ENCODE assay signal across 39 cellular contexts in genomic region chr10:61323757-61324156, GRCh38.
"Had no signal": no experiment of that assay in that cellular context is flagged by ENCODE, and none has a peak within 500 bp of the region (broad histone marks: within the 10 kb centered on the region; RNA-seq: fewer than 3 reads in every experiment).

No MANE protein-coding gene starts in this region.

- H3K27ac Mint-ChIP-seq: activated naive CD4-positive, alpha-beta T cell treated with anti-CD3 and anti-CD28 coated beads for 36 hours; activated naive CD4-positive, alpha-beta T cell treated with anti-CD3 and anti-CD28 coated beads, Interleukin-2, amount 10 ng/mL, durations not matched to agents 7 days and 5 days; activated naive CD4-positive, alpha-beta T cell treated with anti-CD3 and anti-CD28 coated beads, Interleukin-2, amount 50 U/mL, for 24 hours; activated naive CD4-positive, alpha-beta T cell treated with anti-CD3 and anti-CD28 coated beads, Interleukin-2, amount 50 U/mL, for 72 hours; activated naive CD8-positive, alpha-beta T cell; activated naive CD8-positive, alpha-beta T cell treated with anti-CD3 and anti-CD28 coated beads for 36 hours; activated naive CD8-positive, alpha-beta T cell treated with anti-CD3 and anti-CD28 coated beads, Interleukin-2, amount 10 ng/mL, durations not matched to agents 7 days and 5 days; activated naive CD8-positive, alpha-beta T cell treated with anti-CD3 and anti-CD28 coated beads, Interleukin-2, amount 50 U/mL, for 24 hours; activated T-cell treated with anti-CD3 and anti-CD28 coated beads, Interleukin-2, amount 50 U/mL, for 24 hours; activated T-cell treated with anti-CD3 and anti-CD28 coated beads, Interleukin-2, amount 50 U/mL, for 72 hours; activated T-helper 1 cell treated with anti-CD3 and anti-CD28 coated beads, Interleukin-12 subunit alpha, Interleukin-12 subunit beta, Interleukin-2, Interleukin-4 antibody, amounts not matched to agents 30 ng/mL and 10 ng/mL and 1 ng/mL, durations not matched to agents 14 hours and 24 hours and 36 hours; activated T-helper 17 cell treated with anti-CD3 and anti-CD28 coated beads, Interleukin-2, amount 50 U/mL, for 72 hours; activated T-helper 2 cell treated with anti-CD3 and anti-CD28 coated beads, Interferon-gamma antibody, Interleukin-2, Interleukin-4, amounts not matched to agents 10 μg/mL and 5 μg/mL and 100 μg/mL, durations not matched to agents 14 hours and 24 hours and 36 hours; brain had no signal

- H3K4me1 ChIP-seq: ascending aorta, body of pancreas, breast epithelium had no signal

- DNase-seq: activated effector memory CD4-positive, alpha-beta T cell treated with anti-CD3 and anti-CD28 coated beads, Interleukin-2, amount 50 U/mL, for 16 hours; activated effector memory CD4-positive, alpha-beta T cell treated with Interleukin-2 at 50 U/mL for 16 hours; activated gamma-delta T cell; activated gamma-delta T cell treated with Interleukin-2 at 50 U/mL for 16 hours; activated naive CD4-positive, alpha-beta T cell; activated naive CD4-positive, alpha-beta T cell treated with anti-CD3 and anti-CD28 coated beads for 36 hours; activated naive CD4-positive, alpha-beta T cell treated with anti-CD3 and anti-CD28 coated beads, Interleukin-2, amount 10 ng/mL, durations not matched to agents 7 days and 5 days; activated naive CD4-positive, alpha-beta T cell treated with anti-CD3 and anti-CD28 coated beads, Interleukin-2, amount 50 U/mL, for 16 hours; activated naive CD4-positive, alpha-beta T cell treated with Interleukin-2 at 50 U/mL for 16 hours; activated naive CD8-positive, alpha-beta T cell treated with anti-CD3 and anti-CD28 coated beads for 36 hours; activated naive CD8-positive, alpha-beta T cell treated with anti-CD3 and anti-CD28 coated beads, Interleukin-2, amount 10 ng/mL, durations not matched to agents 7 days and 5 days; activated naive CD8-positive, alpha-beta T cell treated with anti-CD3 and anti-CD28 coated beads, Interleukin-2, amount 50 U/mL, for 24 hours; activated T-cell treated with anti-CD3 and anti-CD28 coated beads, Interleukin-2, amount 50 U/mL, for 24 hours; activated T-cell treated with anti-CD3 and anti-CD28 coated beads, Interleukin-2, amount 50 U/mL, for 4 hours; activated T-cell treated with anti-CD3 and anti-CD28 coated beads, Interleukin-2, amount 50 U/mL, for 48 hours; activated T-cell treated with anti-CD3 and anti-CD28 coated beads, Interleukin-2, amount 50 U/mL, for 72 hours; adrenal gland; amniotic stem cell; amygdala; anterior cingulate cortex; aorta; body of pancreas; brain microvascular endothelial cell; caudate nucleus; central memory CD4-positive, alpha-beta T cell; cerebellar nuclear complex had no signal

- ATAC-seq: activated naive CD4-positive, alpha-beta T cell treated with anti-CD3 and anti-CD28 coated beads, Interleukin-2, amount 50 U/mL, for 72 hours; activated naive CD8-positive, alpha-beta T cell treated with anti-CD3 and anti-CD28 coated beads, Interleukin-2, amount 50 U/mL, for 24 hours; activated T-cell treated with anti-CD3 and anti-CD28 coated beads, Interleukin-2, amount 50 U/mL, for 4 hours; activated T-cell treated with anti-CD3 and anti-CD28 coated beads, Interleukin-2, amount 50 U/mL, for 72 hours; activated T-helper 17 cell treated with anti-CD3 and anti-CD28 coated beads, Interleukin-2, amount 50 U/mL, for 72 hours; body of pancreas had no signal

- H3K27ac ChIP-seq: adrenal gland, ascending aorta, body of pancreas, brain microvascular endothelial cell, breast epithelium, cardiac muscle cell had no signal

- FAIRE-seq: astrocyte, bronchial epithelial cell had no signal

- H3K27me3 ChIP-seq: adrenal gland, ascending aorta, body of pancreas, brain microvascular endothelial cell, breast epithelium, cardiac muscle cell had no signal

- H3K4me3 ChIP-seq: adrenal gland, ascending aorta, body of pancreas, breast epithelium, cardiac muscle cell had no signal

- H3K9me3 ChIP-seq: adrenal gland, ascending aorta, body of pancreas, breast epithelium had no signal

- H3K36me3 Mint-ChIP-seq: activated naive CD4-positive, alpha-beta T cell treated with anti-CD3 and anti-CD28 coated beads, Interleukin-2, amount 10 ng/mL, durations not matched to agents 7 days and 5 days; activated naive CD4-positive, alpha-beta T cell treated with anti-CD3 and anti-CD28 coated beads, Interleukin-2, amount 50 U/mL, for 24 hours; activated naive CD4-positive, alpha-beta T cell treated with anti-CD3 and anti-CD28 coated beads, Interleukin-2, amount 50 U/mL, for 72 hours; activated naive CD8-positive, alpha-beta T cell treated with anti-CD3 and anti-CD28 coated beads for 36 hours; activated naive CD8-positive, alpha-beta T cell treated with anti-CD3 and anti-CD28 coated beads, Interleukin-2, amount 10 ng/mL, durations not matched to agents 7 days and 5 days; brain had no signal

- H3K36me3 ChIP-seq: adrenal gland, ascending aorta, brain microvascular endothelial cell, breast epithelium, cardiac muscle cell had no signal

- H3K4me1 Mint-ChIP-seq: activated naive CD4-positive, alpha-beta T cell treated with anti-CD3 and anti-CD28 coated beads, Interleukin-2, amount 10 ng/mL, durations not matched to agents 7 days and 5 days; activated naive CD4-positive, alpha-beta T cell treated with anti-CD3 and anti-CD28 coated beads, Interleukin-2, amount 50 U/mL, for 24 hours; activated naive CD8-positive, alpha-beta T cell treated with anti-CD3 and anti-CD28 coated beads for 36 hours; activated naive CD8-positive, alpha-beta T cell treated with anti-CD3 and anti-CD28 coated beads, Interleukin-2, amount 10 ng/mL, durations not matched to agents 7 days and 5 days; activated naive CD8-positive, alpha-beta T cell treated with anti-CD3 and anti-CD28 coated beads, Interleukin-2, amount 50 U/mL, for 24 hours; activated T-helper 17 cell treated with anti-CD3 and anti-CD28 coated beads, Interleukin-2, amount 50 U/mL, for 72 hours; central memory CD8-positive, alpha-beta T cell had no signal

- H3K4me3 Mint-ChIP-seq: activated naive CD4-positive, alpha-beta T cell treated with anti-CD3 and anti-CD28 coated beads for 36 hours; activated naive CD4-positive, alpha-beta T cell treated with anti-CD3 and anti-CD28 coated beads, Interleukin-2, amount 10 ng/mL, durations not matched to agents 7 days and 5 days; activated naive CD4-positive, alpha-beta T cell treated with anti-CD3 and anti-CD28 coated beads, Interleukin-2, amount 50 U/mL, for 24 hours; activated naive CD8-positive, alpha-beta T cell; activated naive CD8-positive, alpha-beta T cell treated with anti-CD3 and anti-CD28 coated beads for 36 hours; activated naive CD8-positive, alpha-beta T cell treated with anti-CD3 and anti-CD28 coated beads, Interleukin-2, amount 10 ng/mL, durations not matched to agents 7 days and 5 days; activated naive CD8-positive, alpha-beta T cell treated with anti-CD3 and anti-CD28 coated beads, Interleukin-2, amount 50 U/mL, for 24 hours; activated T-cell treated with anti-CD3 and anti-CD28 coated beads, Interleukin-2, amount 50 U/mL, for 24 hours; activated T-cell treated with anti-CD3 and anti-CD28 coated beads, Interleukin-2, amount 50 U/mL, for 4 hours; activated T-cell treated with anti-CD3 and anti-CD28 coated beads, Interleukin-2, amount 50 U/mL, for 72 hours; activated T-helper 1 cell treated with anti-CD3 and anti-CD28 coated beads, Interleukin-12 subunit alpha, Interleukin-12 subunit beta, Interleukin-2, Interleukin-4 antibody, amounts not matched to agents 30 ng/mL and 10 ng/mL and 1 ng/mL, durations not matched to agents 14 hours and 24 hours and 36 hours; activated T-helper 17 cell treated with anti-CD3 and anti-CD28 coated beads, Interleukin-2, amount 50 U/mL, for 72 hours; brain; central memory CD8-positive, alpha-beta T cell had no signal
